In genomic region chr11:65743928-65744698, GRCh38 we compare ENCODE assay signal across 8 cellular contexts. TPM values are rescaled to one million over a fixed set of nuclear protein-coding genes. Genes with fewer than 3 reads are reported as not detected.
A peak's percentile ranks its signal among the peaks of the same experiment; 100 is the strongest.
DNase-seq lines count a peak whose midpoint lies in the region; ATAC-seq and TF ChIP-seq lines count a peak whose summit lies in the region.

No MANE protein-coding gene starts in this region.

- CTCF ChIA-PET in AG04450 (lab: Charles Lee): interaction anchor here (1.5 kb wide), 1 partner anchor 73 kb away, joined by 8 read pairs; no protein-coding TSS in a partner anchor

- H3K9me3 ChIP-seq in AG04450 (ENCODE audit: control insufficient read depth, insufficient read depth, low read length) (peaks cover 6% of the 10 kb centered on the region; the same call in 1 of the 2 replicates), left ventricle myocardium inferior (replicated peaks) (no peaks in the 10 kb centered on the region)

- intact Hi-C loops in left ventricle myocardium inferior (cut with micrococcal nuclease): no loop called here

- no peak for DNase-seq in AG04450 (ENCODE audit: low read depth, low spot score)
- DNase-seq in RKO (ENCODE audit: low spot score): peak; percentile 58
- no peak for DNase-seq in left ventricle myocardium inferior
- no peak for DNase-seq in NCI-H226
- DNase-seq in T-helper 9 cell: no peak

- H3K27me3 ChIP-seq in AG04450 (ENCODE audit: control insufficient read depth, insufficient read depth, low read length) (peaks cover 13% of the 10 kb centered on the region), left ventricle myocardium inferior (ENCODE audit: low read depth) (peaks cover 32% of the 10 kb centered on the region)

- no peaks in the 10 kb centered on the region for H3K36me3 ChIP-seq in left ventricle myocardium inferior

- no peaks in the 10 kb centered on the region for H3K4me1 ChIP-seq in left ventricle myocardium inferior

- TF ChIP-seq CTCF in AG04450 (IDR thresholded peaks at IDR 0.05; ENCODE audit: low read depth, low read length) (0 out of 2 replicates have a peak, but pooled peaks have one; percentile 7), GM12874 (IDR thresholded peaks at IDR 0.05; ENCODE audit: insufficient read depth, low read depth, low read length) (0 out of 2 replicates have a peak, but pooled peaks have one; percentile 1), left ventricle myocardium inferior (IDR thresholded peaks at IDR 0.05; ENCODE audit: borderline replicate concordance) (peak; percentile 48)

- POLR2A ChIA-PET in AG04450 (lab: Yijun Ruan, JAX): interaction anchor here (0.6 to 1.4 kb wide), 3 partner anchors 23 to 75 kb away, joined by 3 to 4 read pairs (median 3); partner anchors contain the start of gene RNASEH2C

- H3K4me3 ChIP-seq in AG04450 (ENCODE audit: low read depth, low read length): no peak overlapping the region
- no peak overlapping the region for H3K4me3 ChIP-seq in left ventricle myocardium inferior

- ATAC-seq in HG02852 (IDR thresholded peaks at IDR 0.05; ENCODE audit: unreplicated experiment): no peak
- ATAC-seq in GM18873 (IDR thresholded peaks at IDR 0.05; ENCODE audit: low FRiP score, unreplicated experiment): no peak

- H3K27ac ChIP-seq in AG04450 (ENCODE audit: low read depth, low read length) (no peak overlapping the region), left ventricle myocardium inferior (replicated peaks) (no peak overlapping the region)

RNA-seq across cellular contexts. Expression of gene RNASEH2C, which starts 23.5 kb away (rescaled TPM):
- 14.2 and 20.8 TPM in 2 replicates for polyA plus RNA-seq in AG04450 (2011; rRNA removed)
- polyA minus RNA-seq in AG04450 (2011; rRNA and poly(A)+ RNA removed): 7.5 and 8.2 TPM in 2 replicates
- 39.7 TPM for total RNA-seq in left ventricle myocardium inferior

RNA-seq across cellular contexts. Expression of gene KAT5, which starts 32.1 kb away (rescaled TPM):
- 22.6 and 26.1 TPM in 2 replicates for polyA plus RNA-seq in AG04450 (2011; rRNA removed)
- 47.3 and 48.8 TPM in 2 replicates for polyA minus RNA-seq in AG04450 (2011; rRNA and poly(A)+ RNA removed)
- total RNA-seq in left ventricle myocardium inferior: 47.0 TPM

RNA-seq across cellular contexts. Expression of gene AP5B1, which starts 36.7 kb away (rescaled TPM):
- polyA plus RNA-seq in AG04450 (2011; rRNA removed): 2.6 and 3.3 TPM in 2 replicates
- 3.6 and 4.3 TPM in 2 replicates for polyA minus RNA-seq in AG04450 (2011; rRNA and poly(A)+ RNA removed)
- 5.4 TPM for total RNA-seq in left ventricle myocardium inferior

RNA-seq across cellular contexts. Expression of gene OVOL1, which starts 42.8 kb away (rescaled TPM):
- polyA plus RNA-seq in AG04450 (2011; rRNA removed): not detected in 2 replicates
- polyA minus RNA-seq in AG04450 (2011; rRNA and poly(A)+ RNA removed): not detected in 2 replicates
- not detected for total RNA-seq in left ventricle myocardium inferior
